ENCODE assay signal across 1 cellular context in the genomic region with DNA sequence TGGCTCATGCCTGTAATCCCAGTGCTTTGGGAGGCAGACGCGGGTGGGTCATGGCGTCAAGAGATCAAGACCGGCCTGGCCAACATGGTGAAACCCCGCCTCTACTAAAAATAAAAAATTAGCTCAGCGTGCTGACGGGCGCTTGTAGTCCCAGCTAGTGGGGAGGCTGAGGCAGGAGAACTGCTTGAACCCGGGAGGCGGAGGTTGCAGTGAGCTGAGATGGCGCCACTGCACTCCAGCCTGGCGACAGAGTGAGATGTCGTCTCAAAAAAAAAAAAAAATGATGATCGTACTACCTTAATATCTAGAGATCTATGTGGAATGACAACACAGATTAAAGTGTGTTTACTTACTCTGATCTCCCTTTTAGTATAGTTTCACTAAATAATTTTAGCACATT.
TF ChIP-seq lines count a peak whose summit lies in the region.

No MANE protein-coding gene starts in this region.

TF ChIP-seq in K562, 482 proteins besides CTCF, POLR2A, EP300 and RAD21:
- TF ChIP-seq POLR2G (IDR thresholded peaks at IDR 0.05; ENCODE audit: low read depth, low read length) (0 out of 2 replicates have a peak, but pooled peaks have one; percentile 25), SUPT5H (IDR thresholded peaks at IDR 0.05) (peak; percentile 55; the same call in 1 of the 2 replicates), POLR2B (IDR thresholded peaks at IDR 0.05; ENCODE audit: low read depth, partially characterized antibody) (peak; percentile 35)
- TF ChIP-seq, protein P1, sequence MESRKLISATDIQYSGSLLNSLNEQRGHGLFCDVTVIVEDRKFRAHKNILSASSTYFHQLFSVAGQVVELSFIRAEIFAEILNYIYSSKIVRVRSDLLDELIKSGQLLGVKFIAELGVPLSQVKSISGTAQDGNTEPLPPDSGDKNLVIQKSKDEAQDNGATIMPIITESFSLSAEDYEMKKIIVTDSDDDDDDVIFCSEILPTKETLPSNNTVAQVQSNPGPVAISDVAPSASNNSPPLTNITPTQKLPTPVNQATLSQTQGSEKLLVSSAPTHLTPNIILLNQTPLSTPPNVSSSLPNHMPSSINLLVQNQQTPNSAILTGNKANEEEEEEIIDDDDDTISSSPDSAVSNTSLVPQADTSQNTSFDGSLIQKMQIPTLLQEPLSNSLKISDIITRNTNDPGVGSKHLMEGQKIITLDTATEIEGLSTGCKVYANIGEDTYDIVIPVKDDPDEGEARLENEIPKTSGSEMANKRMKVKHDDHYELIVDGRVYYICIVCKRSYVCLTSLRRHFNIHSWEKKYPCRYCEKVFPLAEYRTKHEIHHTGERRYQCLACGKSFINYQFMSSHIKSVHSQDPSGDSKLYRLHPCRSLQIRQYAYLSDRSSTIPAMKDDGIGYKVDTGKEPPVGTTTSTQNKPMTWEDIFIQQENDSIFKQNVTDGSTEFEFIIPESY (CRISPR knock-in tag; IDR thresholded peaks at IDR 0.05): peak; percentile 79
